Comparison of ENCODE assay signal across 10 cellular contexts in genomic region chr2:203685081-203685621, GRCh38. TPM values are rescaled to one million over a fixed set of nuclear protein-coding genes. Genes with fewer than 3 reads are reported as not detected.
A peak's percentile ranks its signal among the peaks of the same experiment; 100 is the strongest.
DNase-seq lines count a peak whose midpoint lies in the region; ATAC-seq and TF ChIP-seq lines count a peak whose summit lies in the region.
"Had no signal": no experiment of that assay in that cellular context is flagged by ENCODE, and none has a peak within 500 bp of the region (broad histone marks: within the 10 kb centered on the region; RNA-seq: fewer than 3 reads in every experiment).

No MANE protein-coding gene starts in this region.

- CTCF ChIA-PET in PC-3 (lab: Charles Lee), result no interaction called here

- H3K9ac ChIP-seq in PC-3 (ENCODE audit: low read length), result no peak overlapping the region
- H3K9ac ChIP-seq in duodenal mucosa (ENCODE audit: low read depth in 1 of 2, low read length in 2 of 2), result no peak overlapping the region
- H3K9ac ChIP-seq: KMS-11 had no signal

- H3K9me3 Mint-ChIP-seq in GM23338 (no peaks in the 10 kb centered on the region), nephron progenitor cell (peaks cover 7% of the 10 kb centered on the region)

- 95 to 100% methylated on average over 3 of the region's 5 CpGs for WGBS in mesodermal cell (ENCODE audit: insufficient coverage in 2 of 2), 2 experiments

- H3K36me3 Mint-ChIP-seq in GM23338 (ENCODE audit: low read depth) (no peaks in the 10 kb centered on the region), nephron progenitor cell (ENCODE audit: low read depth) (no peaks in the 10 kb centered on the region)

- no TSS peak for BruUV-seq in PC-3 (replicated peaks; lab: Mats Ljungman, UMichigan)

- no peaks in the 10 kb centered on the region for H3F3A ChIP-seq in PC-3 (ENCODE audit: low read length, unreplicated experiment)
- H3F3A ChIP-seq in GM23338 (replicated peaks; ENCODE audit: low read depth), result no peaks in the 10 kb centered on the region

- H3K27me3 Mint-ChIP-seq in GM23338 (ENCODE audit: insufficient read depth, low read depth, poor library complexity), result peaks cover 3% of the 10 kb centered on the region
- H3K27me3 Mint-ChIP-seq in nephron progenitor cell (ENCODE audit: low read depth, poor library complexity), result peaks cover 3% of the 10 kb centered on the region
- H3K27me3 Mint-ChIP-seq: activated T-helper 17 cell treated with anti-CD3 and anti-CD28 coated beads, Interleukin-2, amount 50 U/mL, for 72 hours had no signal

- peaks cover 37% of the 10 kb centered on the region for H3K4me1 ChIP-seq in PC-3 (ENCODE audit: insufficient read depth, low read length)
- peaks cover 12 to 21% of the 10 kb centered on the region in 2 donors for H3K4me1 ChIP-seq in duodenal mucosa (ENCODE audit: control insufficient read depth in 1 of 2, insufficient read depth in 2 of 2, low read length in 2 of 2)
- H3K4me1 ChIP-seq in mesodermal cell (ENCODE audit: control insufficient read depth, insufficient read depth, low read length, poor library complexity, severe bottlenecking), result peaks cover 38% of the 10 kb centered on the region
- peaks cover 78% of the 10 kb centered on the region for H3K4me1 ChIP-seq in upper lobe of right lung
- peaks cover 9% of the 10 kb centered on the region; the same call in 1 of the 2 replicates for H3K4me1 ChIP-seq in GM23338 (ENCODE audit: insufficient read depth)

- ATAC-seq in PC-3 (peak; percentile 74), upper lobe of right lung (peak; percentile 8), HG03095 (IDR thresholded peaks at IDR 0.05; ENCODE audit: unreplicated experiment) (no peak), GM23338 (no peak)
- ATAC-seq: activated T-helper 17 cell treated with anti-CD3 and anti-CD28 coated beads, Interleukin-2, amount 50 U/mL, for 72 hours had no signal

- peak overlapping the region; percentile 59 for H3K27ac ChIP-seq in PC-3 (ENCODE audit: low read length)
- H3K27ac ChIP-seq in duodenal mucosa (ENCODE audit: low read depth, low read length), result peak overlapping the region; percentile 11
- peak overlapping the region; percentile 81 for H3K27ac ChIP-seq in mesodermal cell (ENCODE audit: low read depth, low read length, severe bottlenecking)
- H3K27ac ChIP-seq in upper lobe of right lung, result peak overlapping the region; percentile 86
- no peak overlapping the region for H3K27ac ChIP-seq in GM23338 (ENCODE audit: low read depth)
- H3K27ac ChIP-seq: KMS-11 had no signal

- H3K9me2 ChIP-seq in PC-3 (replicated peaks; ENCODE audit: low read length), result no peaks in the 10 kb centered on the region
- peaks cover 8% of the 10 kb centered on the region; the same call in 1 of the 2 replicates for H3K9me2 ChIP-seq in GM23338 (ENCODE audit: insufficient read depth)

- DNase-seq in PC-3, result peak; percentile 55
- DNase-seq in upper lobe of right lung, result no peak
- DNase-seq in GM23338 (ENCODE audit: low spot score), result no peak
- DNase-seq in NCI-H2171 treated with DMSO at 0.1 percent for 48 hours (lab: John Stamatoyannopoulos, UW), result no peak
- DNase-seq in nephron progenitor cell, result no peak

- TF ChIP-seq CTCF in PC-3 (conservative IDR thresholded peaks at IDR 0.05; ENCODE audit: low read depth, low read length), result no peak
- TF ChIP-seq CTCF in upper lobe of right lung (IDR thresholded peaks at IDR 0.05), result no peak
- no peak for TF ChIP-seq CTCF in GM23338 (conservative IDR thresholded peaks at IDR 0.05; ENCODE audit: low read depth in 2 of 2)
- no peak for TF ChIP-seq CTCF in nephron progenitor cell (IDR thresholded peaks at IDR 0.05)

- H3K4me1 Mint-ChIP-seq in GM23338 (peaks cover 6% of the 10 kb centered on the region), nephron progenitor cell (peaks cover 73% of the 10 kb centered on the region)

- H3K4me2 ChIP-seq in PC-3 (ENCODE audit: low read length) (0 out of 2 replicates have a peak overlapping the region, but pooled peaks have one; percentile 7), GM23338 (no peak overlapping the region)

- no peak overlapping the region for H3K27ac Mint-ChIP-seq in GM23338
- H3K27ac Mint-ChIP-seq in nephron progenitor cell, result no peak overlapping the region
- H3K27ac Mint-ChIP-seq: activated T-helper 17 cell treated with anti-CD3 and anti-CD28 coated beads, Interleukin-2, amount 50 U/mL, for 72 hours had no signal

- intact Hi-C loops in PC-3 (cut with micrococcal nuclease) (no loop called here), upper lobe of right lung (cut with DNase I) (no loop called here)

- H2AFZ ChIP-seq in PC-3 (ENCODE audit: low read length) (no peak overlapping the region), GM23338 (no peak overlapping the region)

- POLR2A ChIA-PET in PC-3 (lab: Charles Lee; ENCODE audit: unreplicated experiment), result no interaction called here

- H3K9me3 ChIP-seq in PC-3 (ENCODE audit: low read length) (no peaks in the 10 kb centered on the region), duodenal mucosa (ENCODE audit: control insufficient read depth in 1 of 2, low read length in 2 of 2) (no peaks in the 10 kb centered on the region), mesodermal cell (ENCODE audit: control insufficient read depth, low read length) (no peaks in the 10 kb centered on the region), upper lobe of right lung (no peaks in the 10 kb centered on the region)

- H3K27me3 ChIP-seq in PC-3 (ENCODE audit: low read length) (no peaks in the 10 kb centered on the region), duodenal mucosa (ENCODE audit: control insufficient read depth in 1 of 2, insufficient read depth in 2 of 2, low read length in 2 of 2) (no peaks in the 10 kb centered on the region), upper lobe of right lung (no peaks in the 10 kb centered on the region), GM23338 (ENCODE audit: insufficient read depth) (no peaks in the 10 kb centered on the region)

- H3K4me3 ChIP-seq in PC-3 (ENCODE audit: low read length) (no peak overlapping the region), duodenal mucosa (ENCODE audit: low read depth in 1 of 2, low read length in 2 of 2) (no peak overlapping the region), mesodermal cell (ENCODE audit: extremely low read depth, insufficient read depth, low read length, poor library complexity, severe bottlenecking) (no peak overlapping the region), upper lobe of right lung (no peak overlapping the region), GM23338 (no peak overlapping the region)

- H4K20me1 ChIP-seq in PC-3 (ENCODE audit: low read length), result no peaks in the 10 kb centered on the region
- H4K20me1 ChIP-seq in GM23338 (replicated peaks; ENCODE audit: insufficient read depth), result no peaks in the 10 kb centered on the region

- H3K79me2 ChIP-seq in PC-3 (ENCODE audit: low read length) (no peaks in the 10 kb centered on the region), GM23338 (replicated peaks; ENCODE audit: insufficient read depth) (no peaks in the 10 kb centered on the region)

- H3K36me3 ChIP-seq in PC-3 (ENCODE audit: low read depth, low read length) (no peaks in the 10 kb centered on the region), duodenal mucosa (ENCODE audit: control insufficient read depth in 1 of 2, insufficient read depth in 2 of 2, low read length in 2 of 2) (no peaks in the 10 kb centered on the region), mesodermal cell (ENCODE audit: control insufficient read depth, insufficient read depth, low read length) (no peaks in the 10 kb centered on the region), upper lobe of right lung (no peaks in the 10 kb centered on the region), GM23338 (ENCODE audit: insufficient read depth) (no peaks in the 10 kb centered on the region)

- H3K4me3 Mint-ChIP-seq in GM23338 (no peak overlapping the region), nephron progenitor cell (no peak overlapping the region)
- H3K4me3 Mint-ChIP-seq: activated T-helper 17 cell treated with anti-CD3 and anti-CD28 coated beads, Interleukin-2, amount 50 U/mL, for 72 hours had no signal

TF ChIP-seq in GM23338, 12 proteins besides CTCF, POLR2A, EP300 and RAD21:
- TF ChIP-seq, protein P1, sequence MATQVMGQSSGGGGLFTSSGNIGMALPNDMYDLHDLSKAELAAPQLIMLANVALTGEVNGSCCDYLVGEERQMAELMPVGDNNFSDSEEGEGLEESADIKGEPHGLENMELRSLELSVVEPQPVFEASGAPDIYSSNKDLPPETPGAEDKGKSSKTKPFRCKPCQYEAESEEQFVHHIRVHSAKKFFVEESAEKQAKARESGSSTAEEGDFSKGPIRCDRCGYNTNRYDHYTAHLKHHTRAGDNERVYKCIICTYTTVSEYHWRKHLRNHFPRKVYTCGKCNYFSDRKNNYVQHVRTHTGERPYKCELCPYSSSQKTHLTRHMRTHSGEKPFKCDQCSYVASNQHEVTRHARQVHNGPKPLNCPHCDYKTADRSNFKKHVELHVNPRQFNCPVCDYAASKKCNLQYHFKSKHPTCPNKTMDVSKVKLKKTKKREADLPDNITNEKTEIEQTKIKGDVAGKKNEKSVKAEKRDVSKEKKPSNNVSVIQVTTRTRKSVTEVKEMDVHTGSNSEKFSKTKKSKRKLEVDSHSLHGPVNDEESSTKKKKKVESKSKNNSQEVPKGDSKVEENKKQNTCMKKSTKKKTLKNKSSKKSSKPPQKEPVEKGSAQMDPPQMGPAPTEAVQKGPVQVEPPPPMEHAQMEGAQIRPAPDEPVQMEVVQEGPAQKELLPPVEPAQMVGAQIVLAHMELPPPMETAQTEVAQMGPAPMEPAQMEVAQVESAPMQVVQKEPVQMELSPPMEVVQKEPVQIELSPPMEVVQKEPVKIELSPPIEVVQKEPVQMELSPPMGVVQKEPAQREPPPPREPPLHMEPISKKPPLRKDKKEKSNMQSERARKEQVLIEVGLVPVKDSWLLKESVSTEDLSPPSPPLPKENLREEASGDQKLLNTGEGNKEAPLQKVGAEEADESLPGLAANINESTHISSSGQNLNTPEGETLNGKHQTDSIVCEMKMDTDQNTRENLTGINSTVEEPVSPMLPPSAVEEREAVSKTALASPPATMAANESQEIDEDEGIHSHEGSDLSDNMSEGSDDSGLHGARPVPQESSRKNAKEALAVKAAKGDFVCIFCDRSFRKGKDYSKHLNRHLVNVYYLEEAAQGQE (IDR thresholded peaks at IDR 0.05; ENCODE audit: unreplicated experiment), result no peak
- TF ChIP-seq EZH2phosphoT487 (IDR thresholded peaks at IDR 0.05; ENCODE audit: unreplicated experiment) (no peak), ZNF114 (CRISPR knock-in tag; IDR thresholded peaks at IDR 0.05) (no peak)

RNA-seq across cellular contexts. Expression of gene CD28, which starts 21.3 kb away (rescaled TPM):
- total RNA-seq in PC-3 (2014; rRNA removed) (not detected in 2 replicates), upper lobe of right lung (2.5 TPM)
- polyA plus RNA-seq in mesodermal cell (2013, experiment 1 of 2), result 0.29 TPM
- not detected for polyA plus RNA-seq in mesodermal cell (2013, experiment 2 of 2)
- total RNA-seq in GM23338 (2014; rRNA removed; shearing (Covaris generic)), result not detected in 2 replicates
- polyA plus RNA-seq in GM23338 (2016; fragmentation: Nextera tagmentation; extraction: Ambion mirVana), result not detected in 2 replicates

Comparison
In these comparisons a context has a peak if more than half of its experiments do, and no peak if none do; other contexts are left out.
1. ATAC-seq: peak in PC-3 (single experiment) and upper lobe of right lung (single experiment); none in HG03095 (single experiment) and GM23338 (single experiment).